17 cellular contexts compared by ENCODE assay signal in genomic region chr6:118867181-118867580, GRCh38.
"Had no signal": no experiment of that assay in that cellular context is flagged by ENCODE, and none has a peak within 500 bp of the region (broad histone marks: within the 10 kb centered on the region; RNA-seq: fewer than 3 reads in every experiment).

No MANE protein-coding gene starts in this region.

- H3K27me3 ChIP-seq: body of pancreas, heart left ventricle, neutrophil, right lobe of liver, tibial artery had no signal

- H3K9me3 ChIP-seq: body of pancreas, neutrophil, right lobe of liver, tibial artery had no signal

- H3K4me3 ChIP-seq: body of pancreas, heart left ventricle, right lobe of liver, skin epidermis, tibial artery had no signal

- DNase-seq: activated CD4-positive, alpha-beta memory T cell treated with anti-CD3 and anti-CD28 coated beads for 36 hours; activated CD4-positive, alpha-beta T cell treated with anti-CD3 and anti-CD28 coated beads for 48 hours; activated effector memory CD4-positive, alpha-beta T cell treated with Interleukin-2 at 50 U/mL for 16 hours; activated naive CD4-positive, alpha-beta T cell treated with anti-CD3 and anti-CD28 coated beads, Interleukin-2, amount 10 ng/mL, durations not matched to agents 7 days and 5 days; activated T-cell treated with anti-CD3 and anti-CD28 coated beads, Interleukin-2, amount 50 U/mL, for 72 hours; body of pancreas; heart left ventricle; islet precursor cell; left colon; right lobe of liver; stimulated activated CD4-positive, alpha-beta T cell treated with anti-CD3 and anti-CD28 coated beads, Interleukin-1b, Interleukin-23, amount 100 ng/mL, for 48 hours; substantia nigra; T-helper 9 cell; tibial artery had no signal

- H2AFZ ChIP-seq: parathyroid adenoma had no signal

- H3K36me3 ChIP-seq: heart left ventricle, neutrophil, right lobe of liver had no signal

- ATAC-seq: activated T-cell treated with anti-CD3 and anti-CD28 coated beads, Interleukin-2, amount 50 U/mL, for 72 hours; body of pancreas; heart left ventricle; left colon; right lobe of liver had no signal

- H3K9ac ChIP-seq: parathyroid adenoma had no signal

- H3K4me1 ChIP-seq: right lobe of liver had no signal

- H3K27ac ChIP-seq: body of pancreas, heart left ventricle, neutrophil, parathyroid adenoma, right lobe of liver, skin epidermis, tibial artery had no signal
